8 cellular contexts compared by ENCODE assay signal in the genomic region with DNA sequence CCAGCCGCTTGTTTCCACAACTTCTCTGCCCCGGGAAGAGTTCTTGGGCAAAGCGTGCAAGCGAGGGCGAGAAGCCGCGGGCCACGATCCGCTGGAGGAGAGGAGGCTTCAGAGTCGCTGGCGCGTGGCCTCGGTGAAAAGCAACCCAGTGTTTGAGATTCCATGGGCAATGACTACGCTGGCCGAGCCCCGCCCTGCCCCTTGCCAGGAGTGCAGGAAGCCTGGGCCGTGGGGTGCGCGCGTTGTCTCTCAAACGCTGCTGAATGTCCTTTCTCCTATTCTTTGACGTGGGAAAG. TPM values are rescaled to one million over a fixed set of nuclear protein-coding genes. Genes with fewer than 3 reads are reported as not detected.
DNase-seq lines count a peak whose midpoint lies in the region; TF ChIP-seq lines count a peak whose summit lies in the region.

No MANE protein-coding gene starts in this region.

- H3K4me3 ChIP-seq in WI38 (ENCODE audit: low read depth, low read length) = peak overlapping the region; percentile 53

- peak; percentile 51 for DNase-seq in NCI-H748 (lab: John Stamatoyannopoulos, UW; ENCODE audit: unreplicated experiment)
- no peak for DNase-seq in NCI-H748 treated with DMSO at 0.1 percent for 48 hours (lab: John Stamatoyannopoulos, UW)
- DNase-seq in glomerular visceral epithelial cell (ENCODE audit: extremely low spot score) = peak; percentile 38
- peak; percentile 26 for DNase-seq in renal cortical epithelial cell (ENCODE audit: low read depth)
- no peak for DNase-seq in NK-92 (lab: John Stamatoyannopoulos, UW; ENCODE audit: unreplicated experiment)
- no peak for DNase-seq in NCI-H2196 (lab: John Stamatoyannopoulos, UW; ENCODE audit: unreplicated experiment)
- DNase-seq in effector CD8-positive, alpha-beta T cell (lab: John Stamatoyannopoulos, UW) = no peak

- no peak for TF ChIP-seq CTCF in WI38 (IDR thresholded peaks at IDR 0.05; ENCODE audit: low read depth, low read length)

RNA-seq across cellular contexts. Expression of gene TRIM11, which starts 27.5 kb away (rescaled TPM):
- 16.5 and 22.0 TPM in 2 replicates for total RNA-seq in renal cortical epithelial cell

RNA-seq across cellular contexts. Expression of gene TRIM17, which starts 37.5 kb away (rescaled TPM):
- total RNA-seq in renal cortical epithelial cell = 0.69 and 1.5 TPM in 2 replicates

Comparison
In these comparisons a context has a peak if more than half of its experiments do, and no peak if none do; other contexts are left out.
1. DNase-seq: peak in NCI-H748 (single experiment), glomerular visceral epithelial cell (single experiment) and renal cortical epithelial cell (single experiment); none in NCI-H748 treated with DMSO at 0.1 percent for 48 hours (single experiment), NK-92 (single experiment), NCI-H2196 (single experiment) and effector CD8-positive, alpha-beta T cell (single experiment).